1 cellular context compared by ENCODE assay signal in genomic region chr2:69538872-69539548, GRCh38.
TF ChIP-seq lines count a peak whose summit lies in the region.

No MANE protein-coding gene starts in this region.

TF ChIP-seq in HepG2, 621 proteins besides CTCF, POLR2A, EP300 and RAD21 (continued from another document and continues in another):
- TF ChIP-seq, protein P1, sequence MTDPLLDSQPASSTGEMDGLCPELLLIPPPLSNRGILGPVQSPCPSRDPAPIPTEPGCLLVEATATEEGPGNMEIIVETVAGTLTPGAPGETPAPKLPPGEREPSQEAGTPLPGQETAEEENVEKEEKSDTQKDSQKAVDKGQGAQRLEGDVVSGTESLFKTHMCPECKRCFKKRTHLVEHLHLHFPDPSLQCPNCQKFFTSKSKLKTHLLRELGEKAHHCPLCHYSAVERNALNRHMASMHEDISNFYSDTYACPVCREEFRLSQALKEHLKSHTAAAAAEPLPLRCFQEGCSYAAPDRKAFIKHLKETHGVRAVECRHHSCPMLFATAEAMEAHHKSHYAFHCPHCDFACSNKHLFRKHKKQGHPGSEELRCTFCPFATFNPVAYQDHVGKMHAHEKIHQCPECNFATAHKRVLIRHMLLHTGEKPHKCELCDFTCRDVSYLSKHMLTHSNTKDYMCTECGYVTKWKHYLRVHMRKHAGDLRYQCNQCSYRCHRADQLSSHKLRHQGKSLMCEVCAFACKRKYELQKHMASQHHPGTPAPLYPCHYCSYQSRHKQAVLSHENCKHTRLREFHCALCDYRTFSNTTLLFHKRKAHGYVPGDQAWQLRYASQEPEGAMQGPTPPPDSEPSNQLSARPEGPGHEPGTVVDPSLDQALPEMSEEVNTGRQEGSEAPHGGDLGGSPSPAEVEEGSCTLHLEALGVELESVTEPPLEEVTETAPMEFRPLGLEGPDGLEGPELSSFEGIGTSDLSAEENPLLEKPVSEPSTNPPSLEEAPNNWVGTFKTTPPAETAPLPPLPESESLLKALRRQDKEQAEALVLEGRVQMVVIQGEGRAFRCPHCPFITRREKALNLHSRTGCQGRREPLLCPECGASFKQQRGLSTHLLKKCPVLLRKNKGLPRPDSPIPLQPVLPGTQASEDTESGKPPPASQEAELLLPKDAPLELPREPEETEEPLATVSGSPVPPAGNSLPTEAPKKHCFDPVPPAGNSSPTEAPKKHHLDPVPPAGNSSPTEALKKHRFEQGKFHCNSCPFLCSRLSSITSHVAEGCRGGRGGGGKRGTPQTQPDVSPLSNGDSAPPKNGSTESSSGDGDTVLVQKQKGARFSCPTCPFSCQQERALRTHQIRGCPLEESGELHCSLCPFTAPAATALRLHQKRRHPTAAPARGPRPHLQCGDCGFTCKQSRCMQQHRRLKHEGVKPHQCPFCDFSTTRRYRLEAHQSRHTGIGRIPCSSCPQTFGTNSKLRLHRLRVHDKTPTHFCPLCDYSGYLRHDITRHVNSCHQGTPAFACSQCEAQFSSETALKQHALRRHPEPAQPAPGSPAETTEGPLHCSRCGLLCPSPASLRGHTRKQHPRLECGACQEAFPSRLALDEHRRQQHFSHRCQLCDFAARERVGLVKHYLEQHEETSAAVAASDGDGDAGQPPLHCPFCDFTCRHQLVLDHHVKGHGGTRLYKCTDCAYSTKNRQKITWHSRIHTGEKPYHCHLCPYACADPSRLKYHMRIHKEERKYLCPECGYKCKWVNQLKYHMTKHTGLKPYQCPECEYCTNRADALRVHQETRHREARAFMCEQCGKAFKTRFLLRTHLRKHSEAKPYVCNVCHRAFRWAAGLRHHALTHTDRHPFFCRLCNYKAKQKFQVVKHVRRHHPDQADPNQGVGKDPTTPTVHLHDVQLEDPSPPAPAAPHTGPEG (CRISPR knock-in tag; IDR thresholded peaks at IDR 0.05) = no peak
- TF ChIP-seq ZBTB4 (CRISPR knock-in tag; IDR thresholded peaks at IDR 0.05; ENCODE audit: borderline replicate concordance) = no peak
- no peak for TF ChIP-seq SALL2 (CRISPR knock-in tag; IDR thresholded peaks at IDR 0.05)
- peak; percentile 44; the same call in 1 of the 2 replicates for TF ChIP-seq DMAP1 (CRISPR knock-in tag; IDR thresholded peaks at IDR 0.05)
- TF ChIP-seq RFXANK (CRISPR knock-in tag; IDR thresholded peaks at IDR 0.05) = no peak
- TF ChIP-seq FOXK1 (CRISPR knock-in tag; IDR thresholded peaks at IDR 0.05; ENCODE audit: borderline replicate concordance, low read depth) = peak; percentile 63; the same call in 1 of the 2 replicates
- TF ChIP-seq SNAI1 (CRISPR knock-in tag; IDR thresholded peaks at IDR 0.05; ENCODE audit: borderline replicate concordance) = no peak
- TF ChIP-seq GPN1 (CRISPR knock-in tag; IDR thresholded peaks at IDR 0.05; ENCODE audit: borderline replicate concordance) = no peak
- TF ChIP-seq GLI4 (CRISPR knock-in tag; IDR thresholded peaks at IDR 0.05; ENCODE audit: borderline replicate concordance) = peak; percentile 83; the same call in 1 of the 2 replicates
- TF ChIP-seq, protein P2, sequence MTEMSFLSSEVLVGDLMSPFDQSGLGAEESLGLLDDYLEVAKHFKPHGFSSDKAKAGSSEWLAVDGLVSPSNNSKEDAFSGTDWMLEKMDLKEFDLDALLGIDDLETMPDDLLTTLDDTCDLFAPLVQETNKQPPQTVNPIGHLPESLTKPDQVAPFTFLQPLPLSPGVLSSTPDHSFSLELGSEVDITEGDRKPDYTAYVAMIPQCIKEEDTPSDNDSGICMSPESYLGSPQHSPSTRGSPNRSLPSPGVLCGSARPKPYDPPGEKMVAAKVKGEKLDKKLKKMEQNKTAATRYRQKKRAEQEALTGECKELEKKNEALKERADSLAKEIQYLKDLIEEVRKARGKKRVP (CRISPR knock-in tag; IDR thresholded peaks at IDR 0.05) = peak in 1 of 2 experiments; percentile 21; a peak in 1 of 4 replicates
- TF ChIP-seq SIN3A (IDR thresholded peaks at IDR 0.05; ENCODE audit: borderline replicate concordance, low read depth, low read length) = no peak
- no peak for TF ChIP-seq ZNF264 (CRISPR knock-in tag; IDR thresholded peaks at IDR 0.05)
- TF ChIP-seq ZFP41 (CRISPR knock-in tag; IDR thresholded peaks at IDR 0.05; ENCODE audit: borderline replicate concordance) = no peak
- no peak for TF ChIP-seq NCOA1 (CRISPR knock-in tag; IDR thresholded peaks at IDR 0.05)
- TF ChIP-seq, protein P3, sequence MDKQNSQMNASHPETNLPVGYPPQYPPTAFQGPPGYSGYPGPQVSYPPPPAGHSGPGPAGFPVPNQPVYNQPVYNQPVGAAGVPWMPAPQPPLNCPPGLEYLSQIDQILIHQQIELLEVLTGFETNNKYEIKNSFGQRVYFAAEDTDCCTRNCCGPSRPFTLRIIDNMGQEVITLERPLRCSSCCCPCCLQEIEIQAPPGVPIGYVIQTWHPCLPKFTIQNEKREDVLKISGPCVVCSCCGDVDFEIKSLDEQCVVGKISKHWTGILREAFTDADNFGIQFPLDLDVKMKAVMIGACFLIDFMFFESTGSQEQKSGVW (CRISPR knock-in tag; IDR thresholded peaks at IDR 0.05; ENCODE audit: borderline replicate concordance) = no peak
- TF ChIP-seq TRIM24 (CRISPR knock-in tag; IDR thresholded peaks at IDR 0.05) = no peak; the same call in 1 of the 2 replicates
- no peak for TF ChIP-seq ZNF333 (CRISPR knock-in tag; IDR thresholded peaks at IDR 0.05; ENCODE audit: borderline replicate concordance)
- no peak for TF ChIP-seq ARHGAP35 (CRISPR knock-in tag; IDR thresholded peaks at IDR 0.05; ENCODE audit: borderline replicate concordance)
- no peak for TF ChIP-seq TMF1 (CRISPR knock-in tag; IDR thresholded peaks at IDR 0.05; ENCODE audit: low read depth)
- TF ChIP-seq, protein P4, sequence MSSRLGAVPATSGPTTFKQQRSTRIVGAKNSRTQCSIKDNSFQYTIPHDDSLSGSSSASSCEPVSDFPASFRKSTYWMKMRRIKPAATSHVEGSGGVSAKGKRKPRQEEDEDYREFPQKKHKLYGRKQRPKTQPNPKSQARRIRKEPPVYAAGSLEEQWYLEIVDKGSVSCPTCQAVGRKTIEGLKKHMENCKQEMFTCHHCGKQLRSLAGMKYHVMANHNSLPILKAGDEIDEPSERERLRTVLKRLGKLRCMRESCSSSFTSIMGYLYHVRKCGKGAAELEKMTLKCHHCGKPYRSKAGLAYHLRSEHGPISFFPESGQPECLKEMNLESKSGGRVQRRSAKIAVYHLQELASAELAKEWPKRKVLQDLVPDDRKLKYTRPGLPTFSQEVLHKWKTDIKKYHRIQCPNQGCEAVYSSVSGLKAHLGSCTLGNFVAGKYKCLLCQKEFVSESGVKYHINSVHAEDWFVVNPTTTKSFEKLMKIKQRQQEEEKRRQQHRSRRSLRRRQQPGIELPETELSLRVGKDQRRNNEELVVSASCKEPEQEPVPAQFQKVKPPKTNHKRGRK (CRISPR knock-in tag; IDR thresholded peaks at IDR 0.05) = no peak
- no peak for TF ChIP-seq ADNP (CRISPR knock-in tag; IDR thresholded peaks at IDR 0.05)
- no peak for TF ChIP-seq ZNF550 (CRISPR knock-in tag; IDR thresholded peaks at IDR 0.05; ENCODE audit: borderline replicate concordance)
- TF ChIP-seq ZNF441 (CRISPR knock-in tag; IDR thresholded peaks at IDR 0.05; ENCODE audit: borderline replicate concordance) = peak; percentile 83
- peak; percentile 74 for TF ChIP-seq ASH2L (IDR thresholded peaks at IDR 0.05; ENCODE audit: insufficient read length, low read depth, low read length)
- TF ChIP-seq NFYC (CRISPR knock-in tag; IDR thresholded peaks at IDR 0.05) = no peak
- no peak for TF ChIP-seq GMEB2 (CRISPR knock-in tag; IDR thresholded peaks at IDR 0.05; ENCODE audit: low read depth)
- peak; percentile 72 for TF ChIP-seq MIXL1 (CRISPR knock-in tag; IDR thresholded peaks at IDR 0.05)
- no peak for TF ChIP-seq BRF2 (CRISPR knock-in tag; IDR thresholded peaks at IDR 0.05)
- TF ChIP-seq, protein P5, sequence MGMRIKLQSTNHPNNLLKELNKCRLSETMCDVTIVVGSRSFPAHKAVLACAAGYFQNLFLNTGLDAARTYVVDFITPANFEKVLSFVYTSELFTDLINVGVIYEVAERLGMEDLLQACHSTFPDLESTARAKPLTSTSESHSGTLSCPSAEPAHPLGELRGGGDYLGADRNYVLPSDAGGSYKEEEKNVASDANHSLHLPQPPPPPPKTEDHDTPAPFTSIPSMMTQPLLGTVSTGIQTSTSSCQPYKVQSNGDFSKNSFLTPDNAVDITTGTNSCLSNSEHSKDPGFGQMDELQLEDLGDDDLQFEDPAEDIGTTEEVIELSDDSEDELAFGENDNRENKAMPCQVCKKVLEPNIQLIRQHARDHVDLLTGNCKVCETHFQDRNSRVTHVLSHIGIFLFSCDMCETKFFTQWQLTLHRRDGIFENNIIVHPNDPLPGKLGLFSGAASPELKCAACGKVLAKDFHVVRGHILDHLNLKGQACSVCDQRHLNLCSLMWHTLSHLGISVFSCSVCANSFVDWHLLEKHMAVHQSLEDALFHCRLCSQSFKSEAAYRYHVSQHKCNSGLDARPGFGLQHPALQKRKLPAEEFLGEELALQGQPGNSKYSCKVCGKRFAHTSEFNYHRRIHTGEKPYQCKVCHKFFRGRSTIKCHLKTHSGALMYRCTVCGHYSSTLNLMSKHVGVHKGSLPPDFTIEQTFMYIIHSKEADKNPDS (CRISPR knock-in tag; IDR thresholded peaks at IDR 0.05) = no peak
- TF ChIP-seq FOXO1 (CRISPR knock-in tag; IDR thresholded peaks at IDR 0.05) = no peak; the same call in 1 of the 2 replicates
- TF ChIP-seq ZNF232 (CRISPR knock-in tag; IDR thresholded peaks at IDR 0.05; ENCODE audit: borderline replicate concordance) = no peak
- no peak for TF ChIP-seq KDM4B (CRISPR knock-in tag; IDR thresholded peaks at IDR 0.05)
- TF ChIP-seq ZNF230 (CRISPR knock-in tag; IDR thresholded peaks at IDR 0.05) = no peak
- TF ChIP-seq ZNF225 (CRISPR knock-in tag; IDR thresholded peaks at IDR 0.05) = no peak
- no peak for TF ChIP-seq ZBTB8A (CRISPR knock-in tag; IDR thresholded peaks at IDR 0.05; ENCODE audit: borderline replicate concordance, low read depth)
- TF ChIP-seq, protein P6, sequence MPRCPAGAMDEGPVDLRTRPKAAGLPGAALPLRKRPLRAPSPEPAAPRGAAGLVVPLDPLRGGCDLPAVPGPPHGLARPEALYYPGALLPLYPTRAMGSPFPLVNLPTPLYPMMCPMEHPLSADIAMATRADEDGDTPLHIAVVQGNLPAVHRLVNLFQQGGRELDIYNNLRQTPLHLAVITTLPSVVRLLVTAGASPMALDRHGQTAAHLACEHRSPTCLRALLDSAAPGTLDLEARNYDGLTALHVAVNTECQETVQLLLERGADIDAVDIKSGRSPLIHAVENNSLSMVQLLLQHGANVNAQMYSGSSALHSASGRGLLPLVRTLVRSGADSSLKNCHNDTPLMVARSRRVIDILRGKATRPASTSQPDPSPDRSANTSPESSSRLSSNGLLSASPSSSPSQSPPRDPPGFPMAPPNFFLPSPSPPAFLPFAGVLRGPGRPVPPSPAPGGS (CRISPR knock-in tag; IDR thresholded peaks at IDR 0.05) = 0 out of 2 replicates have a peak, but pooled peaks have one; percentile 61
- peak; percentile 48; the same call in 1 of the 2 replicates for TF ChIP-seq PHF20 (CRISPR knock-in tag; IDR thresholded peaks at IDR 0.05)
- 0 out of 2 replicates have a peak, but pooled peaks have one; percentile 77 for TF ChIP-seq ZNF33B (CRISPR knock-in tag; IDR thresholded peaks at IDR 0.05)
- TF ChIP-seq, protein P7, sequence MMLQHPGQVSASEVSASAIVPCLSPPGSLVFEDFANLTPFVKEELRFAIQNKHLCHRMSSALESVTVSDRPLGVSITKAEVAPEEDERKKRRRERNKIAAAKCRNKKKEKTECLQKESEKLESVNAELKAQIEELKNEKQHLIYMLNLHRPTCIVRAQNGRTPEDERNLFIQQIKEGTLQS (CRISPR knock-in tag; IDR thresholded peaks at IDR 0.05) = peak; percentile 92
- TF ChIP-seq CREBL2 (CRISPR knock-in tag; IDR thresholded peaks at IDR 0.05; ENCODE audit: borderline replicate concordance) = no peak
- TF ChIP-seq MAX (IDR thresholded peaks at IDR 0.05) = peak; percentile 55; the same call in 1 of the 2 replicates
- TF ChIP-seq FOXA3 (CRISPR knock-in tag; IDR thresholded peaks at IDR 0.05) = peak; percentile 49
- TF ChIP-seq ZBTB38 (CRISPR knock-in tag; IDR thresholded peaks at IDR 0.05) = 0 out of 2 replicates have a peak, but pooled peaks have one; percentile 32
- no peak for TF ChIP-seq RFX5 (IDR thresholded peaks at IDR 0.05; ENCODE audit: low read depth, low read length)
